In genomic region chr3:75863130-75863529, GRCh38 we compare ENCODE assay signal across 2 cellular contexts.
TF ChIP-seq lines count a peak whose summit lies in the region.

No MANE protein-coding gene starts in this region.

TF ChIP-seq in HepG2, 621 proteins besides CTCF, POLR2A, EP300 and RAD21:
- no peak for TF ChIP-seq PCBP2 (optimal IDR thresholded peaks at IDR 0.05; ENCODE audit: low read depth, low read length, poor library complexity, severe bottlenecking)
- TF ChIP-seq MAFF (IDR thresholded peaks at IDR 0.05; ENCODE audit: low read depth, low read length) = peak; percentile 85
- TF ChIP-seq UBTF (CRISPR knock-in tag; IDR thresholded peaks at IDR 0.05) = no peak
- TF ChIP-seq PAXIP1 (CRISPR knock-in tag; conservative IDR thresholded peaks at IDR 0.05) = no peak
- peak; percentile 62 to 88; a peak in 3 of 4 replicates for TF ChIP-seq MAFK (conservative IDR thresholded peaks at IDR 0.05 in 1 of 2, IDR thresholded peaks at IDR 0.05 in 1 of 2; ENCODE audit: low read length in 2 of 2)
- no peak for TF ChIP-seq ATF1 (CRISPR knock-in tag; IDR thresholded peaks at IDR 0.05)

TF ChIP-seq in H1, 55 proteins besides CTCF, POLR2A, EP300 and RAD21:
- TF ChIP-seq CHD1 (IDR thresholded peaks at IDR 0.05; ENCODE audit: low read depth, low read length) (no peak), MAFK (IDR thresholded peaks at IDR 0.05; ENCODE audit: low read depth, low read length) (peak; percentile 22; the same call in 1 of the 2 replicates), CBX5 (IDR thresholded peaks at IDR 0.05; ENCODE audit: low read depth, low read length) (no peak)
